Comparison of ENCODE assay signal across 9 cellular contexts in genomic region chr2:11203480-11203879, GRCh38. TPM values are rescaled to one million over a fixed set of nuclear protein-coding genes. Genes with fewer than 3 reads are reported as not detected.
DNase-seq lines count a peak whose midpoint lies in the region; ATAC-seq and TF ChIP-seq lines count a peak whose summit lies in the region.
"Had no signal": no experiment of that assay in that cellular context is flagged by ENCODE, and none has a peak within 500 bp of the region (broad histone marks: within the 10 kb centered on the region; RNA-seq: fewer than 3 reads in every experiment).

No MANE protein-coding gene starts in this region.

- H3K4me1 Mint-ChIP-seq in activated CD4-positive, alpha-beta memory T cell treated with anti-CD3 and anti-CD28 coated beads, Interleukin-2, amount 10 ng/mL, durations not matched to agents 7 days and 5 days = peaks cover 20% of the 10 kb centered on the region
- peaks cover 16% of the 10 kb centered on the region for H3K4me1 Mint-ChIP-seq in activated CD4-positive, alpha-beta memory T cell treated with anti-CD3 and anti-CD28 coated beads for 36 hours (ENCODE audit: low read depth)
- H3K4me1 Mint-ChIP-seq in stimulated activated memory B cell treated with anti-CD40 and anti-IgM and Interleukin-4, amounts not matched to agents 10 μg/mL and 1 μg/mL and 100 μg/mL, for 72 hours = peaks cover 10% of the 10 kb centered on the region

- H3K36me3 Mint-ChIP-seq in activated CD4-positive, alpha-beta memory T cell treated with anti-CD3 and anti-CD28 coated beads, Interleukin-2, amount 10 ng/mL, durations not matched to agents 7 days and 5 days (ENCODE audit: low read depth) = peaks cover 37% of the 10 kb centered on the region
- H3K36me3 Mint-ChIP-seq in activated CD4-positive, alpha-beta memory T cell treated with anti-CD3 and anti-CD28 coated beads for 36 hours = peaks cover 11% of the 10 kb centered on the region
- H3K36me3 Mint-ChIP-seq in stimulated activated memory B cell treated with anti-CD40 and anti-IgM and Interleukin-4, amounts not matched to agents 10 μg/mL and 1 μg/mL and 100 μg/mL, for 72 hours = peaks cover 38% of the 10 kb centered on the region

- H3K4me3 ChIP-seq in cardiac fibroblast (replicated peaks in 1 of 2; ENCODE audit: low read depth in 2 of 2, low read length in 2 of 2) = no peak overlapping the region
- H3K4me3 ChIP-seq in esophagus squamous epithelium = no peak overlapping the region

- peak; percentile 57 for ATAC-seq in HG03575 (IDR thresholded peaks at IDR 0.05; ENCODE audit: extremely low read depth, insufficient number of reproducible peaks, low FRiP score, unreplicated experiment)
- ATAC-seq in stimulated activated memory B cell treated with anti-CD40 and anti-IgM and Interleukin-4, amounts not matched to agents 10 μg/mL and 1 μg/mL and 100 μg/mL, for 72 hours = peak; percentile 48

- TF ChIP-seq POLR2A in esophagus squamous epithelium (IDR thresholded peaks at IDR 0.05) = no peak

- no peak overlapping the region for H3K27ac ChIP-seq in esophagus squamous epithelium

- TF ChIP-seq CTCF in cardiac fibroblast (IDR thresholded peaks at IDR 0.05; ENCODE audit: low read depth, low read length) (no peak), esophagus squamous epithelium (IDR thresholded peaks at IDR 0.05) (no peak)

- POLR2A ChIA-PET in activated CD4-positive, alpha-beta memory T cell treated with anti-CD3 and anti-CD28 coated beads, Interleukin-2, amount 10 ng/mL, durations not matched to agents 7 days and 5 days (lab: Charles Lee) = interaction anchor here (1.2 to 1.9 kb wide), 2 partner anchors 48 to 140 kb away, joined by 3 to 4 read pairs; partner anchors contain the start of gene SLC66A3
- POLR2A ChIA-PET in activated CD4-positive, alpha-beta memory T cell treated with anti-CD3 and anti-CD28 coated beads for 36 hours (lab: Charles Lee) = interaction anchor here (2.5 kb wide), 1 partner anchor 141 kb away, joined by 8 read pairs; the partner anchor contains the start of gene ROCK2

- peaks cover 0 to 74% (median 0%) of the 10 kb centered on the region in 3 donors for H3K36me3 ChIP-seq in esophagus squamous epithelium

- intact Hi-C loops in activated CD4-positive, alpha-beta memory T cell treated with anti-CD3 and anti-CD28 coated beads for 36 hours (cut with micrococcal nuclease) = loop anchor here (2.0 to 10.0 kb wide), 2 partner anchors 49 to 141 kb away; partner anchors contain the start of genes ROCK2 and SLC66A3
- intact Hi-C loops in esophagus squamous epithelium (cut with DNase I) = no loop called here

- CTCF ChIA-PET in activated CD4-positive, alpha-beta memory T cell treated with anti-CD3 and anti-CD28 coated beads, Interleukin-2, amount 10 ng/mL, durations not matched to agents 7 days and 5 days (lab: Charles Lee) = interaction anchor here (1.5 kb wide), 1 partner anchor 70 kb away, joined by 4 read pairs; a partner anchor contains a TSS
- CTCF ChIA-PET in activated CD4-positive, alpha-beta memory T cell treated with anti-CD3 and anti-CD28 coated beads for 36 hours (lab: Charles Lee) = interaction anchor here (1.3 to 1.6 kb wide), 2 partner anchors 71 to 381 kb away, joined by 5 read pairs; a partner anchor contains a TSS

- no peaks in the 10 kb centered on the region for H3K27me3 ChIP-seq in esophagus squamous epithelium

- no peaks in the 10 kb centered on the region for H3K4me1 ChIP-seq in esophagus squamous epithelium

- H3K9me3 Mint-ChIP-seq in activated CD4-positive, alpha-beta memory T cell treated with anti-CD3 and anti-CD28 coated beads, Interleukin-2, amount 10 ng/mL, durations not matched to agents 7 days and 5 days = no peaks in the 10 kb centered on the region
- H3K9me3 Mint-ChIP-seq in activated CD4-positive, alpha-beta memory T cell treated with anti-CD3 and anti-CD28 coated beads for 36 hours = no peaks in the 10 kb centered on the region
- no peaks in the 10 kb centered on the region for H3K9me3 Mint-ChIP-seq in stimulated activated memory B cell treated with anti-CD40 and anti-IgM and Interleukin-4, amounts not matched to agents 10 μg/mL and 1 μg/mL and 100 μg/mL, for 72 hours

- DNase-seq in activated CD4-positive, alpha-beta memory T cell treated with anti-CD3 and anti-CD28 coated beads, Interleukin-2, amount 10 ng/mL, durations not matched to agents 7 days and 5 days = no peak
- no peak for DNase-seq in activated CD4-positive, alpha-beta memory T cell treated with anti-CD3 and anti-CD28 coated beads for 36 hours
- DNase-seq in cardiac fibroblast (ENCODE audit: low read depth in 2 of 2) (peak; percentile 10 to 78), medulla oblongata (ENCODE audit: extremely low spot score) (no peak), esophagus squamous epithelium (lab: John Stamatoyannopoulos, UW) (no peak), NCI-H510A (lab: John Stamatoyannopoulos, UW) (no peak)

- 52 to 62% methylated on average over 3 of the region's 3 CpGs for WGBS in esophagus squamous epithelium, 2 donors

- peak overlapping the region; percentile 62 for H3K27ac Mint-ChIP-seq in activated CD4-positive, alpha-beta memory T cell treated with anti-CD3 and anti-CD28 coated beads, Interleukin-2, amount 10 ng/mL, durations not matched to agents 7 days and 5 days
- no peak overlapping the region for H3K27ac Mint-ChIP-seq in activated CD4-positive, alpha-beta memory T cell treated with anti-CD3 and anti-CD28 coated beads for 36 hours
- peak overlapping the region; percentile 27 for H3K27ac Mint-ChIP-seq in stimulated activated memory B cell treated with anti-CD40 and anti-IgM and Interleukin-4, amounts not matched to agents 10 μg/mL and 1 μg/mL and 100 μg/mL, for 72 hours

- H3K4me3 Mint-ChIP-seq in activated CD4-positive, alpha-beta memory T cell treated with anti-CD3 and anti-CD28 coated beads, Interleukin-2, amount 10 ng/mL, durations not matched to agents 7 days and 5 days = no peak overlapping the region
- H3K4me3 Mint-ChIP-seq in activated CD4-positive, alpha-beta memory T cell treated with anti-CD3 and anti-CD28 coated beads for 36 hours = no peak overlapping the region
- no peak overlapping the region for H3K4me3 Mint-ChIP-seq in stimulated activated memory B cell treated with anti-CD40 and anti-IgM and Interleukin-4, amounts not matched to agents 10 μg/mL and 1 μg/mL and 100 μg/mL, for 72 hours
- H3K4me3 Mint-ChIP-seq: B cell had no signal

- H3K27me3 Mint-ChIP-seq in activated CD4-positive, alpha-beta memory T cell treated with anti-CD3 and anti-CD28 coated beads, Interleukin-2, amount 10 ng/mL, durations not matched to agents 7 days and 5 days = no peaks in the 10 kb centered on the region
- H3K27me3 Mint-ChIP-seq in activated CD4-positive, alpha-beta memory T cell treated with anti-CD3 and anti-CD28 coated beads for 36 hours = no peaks in the 10 kb centered on the region
- no peaks in the 10 kb centered on the region for H3K27me3 Mint-ChIP-seq in stimulated activated memory B cell treated with anti-CD40 and anti-IgM and Interleukin-4, amounts not matched to agents 10 μg/mL and 1 μg/mL and 100 μg/mL, for 72 hours
- H3K27me3 Mint-ChIP-seq: B cell had no signal

- H3K9me3 ChIP-seq in esophagus squamous epithelium = no peaks in the 10 kb centered on the region

RNA-seq across cellular contexts. Expression of gene SLC66A3, which starts 48.2 kb away (rescaled TPM):
- 10 to 100 TPM; 22.9 to 23.8 TPM for total RNA-seq in activated CD4-positive, alpha-beta memory T cell treated with anti-CD3 and anti-CD28 coated beads, Interleukin-2, amount 10 ng/mL, durations not matched to agents 7 days and 5 days
- total RNA-seq in activated CD4-positive, alpha-beta memory T cell treated with anti-CD3 and anti-CD28 coated beads for 36 hours = 10 to 100 TPM; 14.4 to 15.9 TPM
- total RNA-seq in esophagus squamous epithelium = 10 to 100 TPM; 15.6 to 27.8 (median 20.2) TPM

Comparison
In these comparisons a context has a peak if more than half of its experiments do, and no peak if none do; other contexts are left out.
1. DNase-seq: peak in cardiac fibroblast (2 of 2); none in activated CD4-positive, alpha-beta memory T cell treated with anti-CD3 and anti-CD28 coated beads, Interleukin-2, amount 10 ng/mL, durations not matched to agents 7 days and 5 days (single experiment), activated CD4-positive, alpha-beta memory T cell treated with anti-CD3 and anti-CD28 coated beads for 36 hours (single experiment), medulla oblongata (single experiment), esophagus squamous epithelium (single experiment) and NCI-H510A (single experiment).